ENCODE assay signal across 9 cellular contexts in the genomic region with DNA sequence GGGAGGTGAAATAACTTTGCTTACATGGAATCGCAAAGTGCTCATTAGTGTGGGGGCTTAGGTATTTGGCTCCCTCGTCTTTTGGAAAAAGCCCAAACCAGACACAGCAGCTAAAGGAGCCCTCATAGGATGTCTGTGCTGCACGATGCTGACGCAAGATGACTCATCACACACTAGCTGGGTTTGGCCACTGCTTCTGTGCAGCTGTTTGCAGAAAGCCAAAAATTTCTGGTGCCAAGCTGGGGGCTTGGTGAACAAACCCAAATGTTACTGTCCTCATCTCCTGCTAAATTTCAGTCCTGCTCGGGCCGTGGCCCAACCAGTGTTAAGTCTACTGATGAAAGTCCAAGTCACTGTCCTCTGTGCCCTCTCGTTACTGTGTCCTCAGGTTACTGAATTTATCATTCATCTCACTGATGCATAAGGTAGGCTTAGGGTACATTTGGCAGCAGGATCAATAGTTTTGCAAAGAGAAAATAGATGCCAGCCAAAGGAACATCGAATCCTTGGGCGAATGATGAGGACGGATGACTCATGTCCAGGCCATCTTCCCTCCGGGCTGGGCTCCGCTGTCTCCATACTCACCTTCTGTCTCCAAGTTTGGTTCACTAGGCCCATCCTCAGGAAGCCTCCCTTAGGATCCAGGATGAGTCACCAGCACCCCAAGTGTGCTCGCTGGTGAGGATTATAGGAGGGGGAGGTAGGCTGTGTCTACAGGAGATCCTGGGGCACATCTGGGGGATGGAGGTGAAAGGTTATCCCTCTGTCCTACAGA.
DNase-seq lines count a peak whose midpoint lies in the region; ATAC-seq and TF ChIP-seq lines count a peak whose summit lies in the region.
"Had no signal": no experiment of that assay in that cellular context is flagged by ENCODE, and none has a peak within 500 bp of the region (broad histone marks: within the 10 kb centered on the region; RNA-seq: fewer than 3 reads in every experiment).

No MANE protein-coding gene starts in this region.

- in situ Hi-C loops in IMR-90 (cut with MboI; ENCODE audit: low sequenced_read_pairs) = loop anchor here (5.0 to 25.0 kb wide), 4 partner anchors 212 to 932 kb away; partner anchors contain the start of gene ZBTB18

- H3K27me3 ChIP-seq in IMR-90 (ENCODE audit: control insufficient read depth, insufficient read depth, low read length) (no peaks in the 10 kb centered on the region), thoracic aorta (replicated peaks; ENCODE audit: insufficient read depth) (no peaks in the 10 kb centered on the region), H7 (ENCODE audit: control insufficient read depth, insufficient read depth, low read length) (no peaks in the 10 kb centered on the region)
- no peaks in the 10 kb centered on the region for H3K27me3 ChIP-seq in CD8-positive, alpha-beta memory T cell (ENCODE audit: insufficient read depth, low read length, poor library complexity, severe bottlenecking)

- H3K4ac ChIP-seq in IMR-90 (ENCODE audit: low read depth, low read length) = peak overlapping the region; percentile 84

- no peaks in the 10 kb centered on the region for H3K79me1 ChIP-seq in IMR-90 (ENCODE audit: low read depth in 1 of 2, low read length in 2 of 2)

- peak overlapping the region; percentile 33; the same call in 1 of the 3 replicates for H2BK15ac ChIP-seq in IMR-90 (ENCODE audit: low read depth, low read length)

- H3K4me2 ChIP-seq in IMR-90 (ENCODE audit: low read depth, low read length) = peak overlapping the region; percentile 70

- H3K27ac ChIP-seq in IMR-90 (ENCODE audit: insufficient read depth, low read length) (peak overlapping the region; percentile 53), angular gyrus (ENCODE audit: low read depth, low read length) (peak overlapping the region; percentile 62), thoracic aorta (no peak overlapping the region)
- no peak overlapping the region for H3K27ac ChIP-seq in CD8-positive, alpha-beta memory T cell (ENCODE audit: low read depth, low read length)

- H3K4me1 Mint-ChIP-seq in CD8-positive, alpha-beta memory T cell = peaks cover 0 to 6% (median 5%) of the 10 kb centered on the region in 3 donors

- H3K9ac ChIP-seq in IMR-90 (ENCODE audit: low read depth, low read length) = peak overlapping the region; percentile 10; the same call in 1 of the 2 replicates

- peak overlapping the region; percentile 59 for H3K56ac ChIP-seq in IMR-90 (ENCODE audit: extremely low read depth, insufficient read depth, low read length)

- peak overlapping the region in 1 of 7 donors; percentile 18 for H3K4me3 Mint-ChIP-seq in CD8-positive, alpha-beta memory T cell
- H3K4me3 Mint-ChIP-seq: activated naive CD8-positive, alpha-beta T cell had no signal

- peak overlapping the region in 1 of 2 experiments; percentile 80; a peak in 3 of 4 replicates for H4K8ac ChIP-seq in IMR-90 (ENCODE audit: low read depth in 2 of 2, low read length in 2 of 2)

- CTCF ChIA-PET in IMR-90 (lab: Yijun Ruan, JAX) = interaction anchor here (0.6 to 1.6 kb wide), 7 partner anchors 140 to 930 kb away, joined by 3 to 4 read pairs (median 3); no protein-coding TSS in a partner anchor
- CTCF ChIA-PET in CD8-positive, alpha-beta memory T cell (lab: Charles Lee) = interaction anchor here (0.7 to 3.1 kb wide), 6 partner anchors 14 to 934 kb away, joined by 3 to 15 read pairs (median 4); no protein-coding TSS in a partner anchor

- peak overlapping the region; percentile 12 for H2AK5ac ChIP-seq in IMR-90 (ENCODE audit: low read depth, low read length)

- peaks cover 0 to 1% of the 10 kb centered on the region in 2 donors for H3K27me3 Mint-ChIP-seq in CD8-positive, alpha-beta memory T cell
- H3K27me3 Mint-ChIP-seq: activated naive CD8-positive, alpha-beta T cell had no signal

- H4K20me1 ChIP-seq in IMR-90 (ENCODE audit: insufficient read depth, low read length) = 0 out of 2 replicates have a peak, but pooled peaks cover 4% of the 10 kb centered on the region

- intact Hi-C loops in IMR-90 (cut with micrococcal nuclease) = loop anchor here (1.0 to 5.0 kb wide), 11 partner anchors 25 to 947 kb away; partner anchors contain the start of genes ADSS2 and AKT3

- dilution Hi-C loops in IMR-90 (cut with HindIII; ENCODE audit: low sequenced_read_pairs, unreplicated experiment) = no loop called here

- H3K4me1 ChIP-seq in IMR-90 (ENCODE audit: control insufficient read depth, insufficient read depth, low read length) (peaks cover 9% of the 10 kb centered on the region; the same call in 1 of the 2 replicates), thoracic aorta (ENCODE audit: control insufficient read depth in 1 of 2, low read depth in 2 of 2) (peaks cover 7 to 16% of the 10 kb centered on the region in 2 donors)
- no peaks in the 10 kb centered on the region for H3K4me1 ChIP-seq in CD8-positive, alpha-beta memory T cell (ENCODE audit: insufficient read depth, low read length)

- peak overlapping the region; percentile 25 for H3K14ac ChIP-seq in IMR-90 (replicated peaks; ENCODE audit: low read depth, low read length)

- H2AFZ ChIP-seq in IMR-90 (replicated peaks; ENCODE audit: low read length, poor library complexity) = peak overlapping the region; percentile 47

- H2BK20ac ChIP-seq in IMR-90 (ENCODE audit: low read depth, low read length) = peak overlapping the region; percentile 55

- peaks cover 4% of the 10 kb centered on the region; the same call in 1 of the 2 replicates for H3K9me3 ChIP-seq in IMR-90 (ENCODE audit: control insufficient read depth, insufficient read depth, low read length)
- H3K9me3 ChIP-seq in thoracic aorta = no peaks in the 10 kb centered on the region
- no peaks in the 10 kb centered on the region for H3K9me3 ChIP-seq in CD8-positive, alpha-beta memory T cell (ENCODE audit: low read length)

- peak overlapping the region; percentile 79 for H2BK120ac ChIP-seq in IMR-90 (ENCODE audit: low read depth, low read length)

- H3K9me3 Mint-ChIP-seq in CD8-positive, alpha-beta memory T cell = peaks cover 0 to 6% (median 3%) of the 10 kb centered on the region in 5 donors

- H2AK9ac ChIP-seq in IMR-90 (replicated peaks; ENCODE audit: low read depth, low read length, poor library complexity) = peak overlapping the region; percentile 63

- H4K5ac ChIP-seq in IMR-90 (ENCODE audit: low read depth, low read length) = peak overlapping the region; percentile 26

- ATAC-seq in IMR-90 (ENCODE audit: low read depth) = peak; percentile 92
- peak; percentile 38 for ATAC-seq in thoracic aorta (ENCODE audit: insufficient number of reproducible peaks, low FRiP score, low read depth)
- ATAC-seq in HG02973 (IDR thresholded peaks at IDR 0.05; ENCODE audit: unreplicated experiment) = no peak

- no peak; the same call in 1 of the 2 replicates for TF ChIP-seq POLR2A in IMR-90 (IDR thresholded peaks at IDR 0.05; ENCODE audit: low read depth, low read length)

- WGBS in IMR-90 (ENCODE audit: extremely low coverage in 2 of 2, insufficient read length in 1 of 2), 2 experiments = 0% methylated on average over 3 of the region's 13 CpGs; no CpG with 5 or more reads in 1 of the 2 experiments

- peaks cover 6% of the 10 kb centered on the region for H3K9me1 ChIP-seq in IMR-90 (ENCODE audit: insufficient read depth, low read length)

- TF ChIP-seq CTCF in AG09309 (IDR thresholded peaks at IDR 0.05; ENCODE audit: control insufficient read depth, insufficient read depth, low read depth, low read length, missing control alignments) = no peak
- no peak for TF ChIP-seq CTCF in IMR-90 (conservative IDR thresholded peaks at IDR 0.05; ENCODE audit: low read depth, low read length)
- no peak for TF ChIP-seq CTCF in thoracic aorta (IDR thresholded peaks at IDR 0.05)

- peak overlapping the region; percentile 40 for H3K18ac ChIP-seq in IMR-90 (ENCODE audit: low read depth, low read length)

- H3K36me3 ChIP-seq in IMR-90 (ENCODE audit: control insufficient read depth, insufficient read depth, low read length) (no peaks in the 10 kb centered on the region), thoracic aorta (no peaks in the 10 kb centered on the region), H7 (replicated peaks; ENCODE audit: control insufficient read depth, insufficient read depth, low read length) (no peaks in the 10 kb centered on the region)
- H3K36me3 ChIP-seq in CD8-positive, alpha-beta memory T cell (ENCODE audit: insufficient read depth, low read length) = no peaks in the 10 kb centered on the region

- H3K27ac Mint-ChIP-seq in CD8-positive, alpha-beta memory T cell = peak overlapping the region in 2 of 8 donors; percentile 52 to 57
- H3K27ac Mint-ChIP-seq: activated naive CD8-positive, alpha-beta T cell had no signal

- H4K91ac ChIP-seq in IMR-90 (ENCODE audit: insufficient read depth, low read depth, low read length) = peak overlapping the region; percentile 68

- no TSS peak for BruUV-seq in IMR-90 (replicated peaks; lab: Mats Ljungman, UMichigan)

- POLR2A ChIA-PET in IMR-90 (lab: Charles Lee; ENCODE audit: unreplicated experiment) = no interaction called here
- POLR2A ChIA-PET in CD8-positive, alpha-beta memory T cell (lab: Charles Lee) = no interaction called here

- DNase-seq in AG09309 (ENCODE audit: low read depth) (peak; percentile 83), IMR-90 (peak; percentile 100), iris pigment epithelial cell (ENCODE audit: low read depth) (peak; percentile 99), thoracic aorta (ENCODE audit: low spot score) (peak; percentile 23), H7 (no peak)
- no peak for DNase-seq in CD8-positive, alpha-beta memory T cell

- no peak for TF ChIP-seq RAD21 in IMR-90 (IDR thresholded peaks at IDR 0.05; ENCODE audit: low read length)

- H3K36me3 Mint-ChIP-seq in CD8-positive, alpha-beta memory T cell = peaks cover 0 to 5% (median 0%) of the 10 kb centered on the region in 3 donors

- H3K4me3 ChIP-seq in AG09309 (ENCODE audit: control insufficient read depth, low read depth, low read length) = peak overlapping the region; percentile 32
- peak overlapping the region; percentile 17; the same call in 1 of the 2 replicates for H3K4me3 ChIP-seq in IMR-90 (ENCODE audit: insufficient read depth, low read depth, low read length)
- H3K4me3 ChIP-seq in thoracic aorta = peak overlapping the region; percentile 43
- H3K4me3 ChIP-seq in CD8-positive, alpha-beta memory T cell (ENCODE audit: low read length) = no peak overlapping the region
- no peak overlapping the region for H3K4me3 ChIP-seq in H7 (ENCODE audit: insufficient read depth, low read depth, low read length)

- peak overlapping the region; percentile 56 for H3K23ac ChIP-seq in IMR-90 (ENCODE audit: low read depth, low read length)

- H2BK5ac ChIP-seq in IMR-90 (ENCODE audit: low read depth, low read length, poor library complexity, severe bottlenecking) = peak overlapping the region; percentile 86

TF ChIP-seq in IMR-90, 13 proteins besides CTCF, POLR2A, EP300 and RAD21 (continues in another document):
- TF ChIP-seq USF2 (IDR thresholded peaks at IDR 0.05; ENCODE audit: low read depth, low read length) (no peak), SMC3 (IDR thresholded peaks at IDR 0.05; ENCODE audit: low read depth, low read length) (0 out of 2 replicates have a peak, but pooled peaks have one; percentile 3)

Comparison
In these comparisons a context has a peak if more than half of its experiments do, and no peak if none do; other contexts are left out.
1. DNase-seq: peak in AG09309 (single experiment), IMR-90 (single experiment), iris pigment epithelial cell (single experiment) and thoracic aorta (single experiment); none in CD8-positive, alpha-beta memory T cell (0 of 5) and H7 (single experiment).
2. H3K4me3 ChIP-seq: peak in AG09309 (single experiment), IMR-90 (single experiment) and thoracic aorta (single experiment); none in CD8-positive, alpha-beta memory T cell (single experiment) and H7 (single experiment).
3. H3K27ac ChIP-seq: peak in IMR-90 (single experiment) and angular gyrus (single experiment); none in thoracic aorta (0 of 2) and CD8-positive, alpha-beta memory T cell (single experiment).